ENCODE assay signal across 8 cellular contexts in the genomic region with DNA sequence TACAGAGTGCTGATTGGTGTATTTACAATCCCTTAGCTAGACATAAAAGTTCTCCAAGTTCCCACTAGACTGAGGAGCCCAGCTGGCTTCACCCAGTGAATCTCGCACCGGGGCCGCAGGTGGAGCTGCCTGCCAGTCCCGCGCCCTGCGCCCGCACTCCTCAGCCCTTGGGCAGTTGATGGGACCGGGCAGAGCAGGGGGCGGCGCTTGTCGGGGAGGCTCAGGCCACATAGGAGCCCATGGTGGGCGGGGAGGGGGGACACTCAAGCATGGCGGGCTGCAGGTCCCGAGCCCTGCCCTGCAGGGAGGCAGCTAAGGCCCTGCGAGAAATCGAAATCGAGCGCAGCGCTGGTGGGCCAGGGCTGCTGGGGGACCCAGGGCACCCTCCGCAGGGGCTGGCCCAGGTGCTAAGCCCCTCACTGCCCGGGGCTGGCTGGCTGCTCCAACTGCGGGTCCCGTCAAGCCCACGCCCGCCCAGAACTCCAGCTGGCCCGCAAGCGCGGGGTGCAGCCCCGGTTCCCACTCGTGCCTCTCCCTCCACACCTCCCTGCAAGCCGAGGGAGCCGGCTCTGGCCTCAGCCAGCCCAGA. TPM values are rescaled to one million over a fixed set of nuclear protein-coding genes. Genes with fewer than 3 reads are reported as not detected.
"Had no signal": no experiment of that assay in that cellular context is flagged by ENCODE, and none has a peak within 500 bp of the region (broad histone marks: within the 10 kb centered on the region; RNA-seq: fewer than 3 reads in every experiment).

No MANE protein-coding gene starts in this region.

RNA-seq across cellular contexts. Expression of gene CHRNA1, which starts 54.8 kb away (rescaled TPM):
- total RNA-seq: endodermal cell, epithelial cell of proximal tubule, esophagus mucosa, esophagus muscularis mucosa, esophagus squamous epithelium, foreskin keratinocyte, frontal cortex, gastroesophageal sphincter had no signal
- polyA plus RNA-seq: foreskin keratinocyte had no signal
